In genomic region chr16:35431829-35432663, GRCh38 we compare ENCODE assay signal across 9 cellular contexts.
DNase-seq lines count a peak whose midpoint lies in the region; ATAC-seq, FAIRE-seq and TF ChIP-seq lines count a peak whose summit lies in the region.
"Had no signal": no experiment of that assay in that cellular context is flagged by ENCODE, and none has a peak within 500 bp of the region (broad histone marks: within the 10 kb centered on the region; RNA-seq: fewer than 3 reads in every experiment).

No MANE protein-coding gene starts in this region.

- TF ChIP-seq EP300 in H1 (IDR thresholded peaks at IDR 0.05; ENCODE audit: borderline replicate concordance in 1 of 2, low read depth in 2 of 2, low read length in 2 of 2): no peak

- H3K9me3 ChIP-seq in MM.1S (replicated peaks; ENCODE audit: insufficient read depth, low read length): no peaks in the 10 kb centered on the region
- H3K9me3 ChIP-seq in H1 (ENCODE audit: insufficient read depth in 2 of 2, low read depth in 1 of 2, low read length in 1 of 2): peaks cover 73 to 83% of the 10 kb centered on the region in 2 experiments
- H3K9me3 ChIP-seq in thoracic aorta: no peaks in the 10 kb centered on the region

- peak; percentile 50 to 60 for TF ChIP-seq RAD21 in H1 (IDR thresholded peaks at IDR 0.05 in 1 of 2, conservative IDR thresholded peaks at IDR 0.05 in 1 of 2; ENCODE audit: low read depth in 2 of 2, low read length in 2 of 2)

- no peak overlapping the region for H2AK5ac ChIP-seq in H1 (ENCODE audit: low read depth, low read length)

- no peaks in the 10 kb centered on the region for H4K20me1 ChIP-seq in MM.1S (ENCODE audit: insufficient read depth, low read length)
- H4K20me1 ChIP-seq in H1 (replicated peaks in 1 of 2; ENCODE audit: control insufficient read depth in 1 of 2, insufficient read depth in 2 of 2, low read length in 2 of 2): no peaks in the 10 kb centered on the region

- H2BK15ac ChIP-seq in H1 (ENCODE audit: low read length): no peak overlapping the region

- H2BK12ac ChIP-seq in H1 (ENCODE audit: low read depth, low read length): no peak overlapping the region

- no peak for ATAC-seq in thoracic aorta (ENCODE audit: insufficient number of reproducible peaks, low FRiP score, low read depth)
- no peak for ATAC-seq in stimulated activated memory B cell treated with anti-CD40 and anti-IgM and Interleukin-4, amounts not matched to agents 10 μg/mL and 1 μg/mL and 100 μg/mL, for 72 hours

- H3K4me2 ChIP-seq in MM.1S (ENCODE audit: low read depth, low read length) (no peak overlapping the region), H1 (ENCODE audit: insufficient read depth in 1 of 2, low read depth in 2 of 2, low read length in 2 of 2) (no peak overlapping the region)

- peak; percentile 23 for DNase-seq in activated naive CD4-positive, alpha-beta T cell treated with anti-CD3 and anti-CD28 coated beads, Interleukin-2, amount 10 ng/mL, durations not matched to agents 7 days and 5 days
- DNase-seq in activated naive CD4-positive, alpha-beta T cell (lab: John Stamatoyannopoulos, UW): no peak
- DNase-seq in MM.1S: peak; percentile 36
- peak in 1 of 2 experiments; percentile 57 for DNase-seq in H1 (ENCODE audit: low read depth in 1 of 2, low spot score in 2 of 2)
- DNase-seq in thoracic aorta (ENCODE audit: low spot score): no peak
- no peak for DNase-seq in NCI-H526 treated with DMSO at 0.1 percent for 48 hours (lab: John Stamatoyannopoulos, UW)
- DNase-seq in middle frontal gyrus (ENCODE audit: extremely low spot score, low spot score): no peak

- H3K23me2 ChIP-seq in H1 (ENCODE audit: low read depth, low read length): no peaks in the 10 kb centered on the region

- H3K9ac ChIP-seq in MM.1S (ENCODE audit: low read length) (no peak overlapping the region), H1 (replicated peaks in 1 of 4; ENCODE audit: extremely low read depth in 1 of 4, low read depth in 3 of 4, low read length in 3 of 4) (no peak overlapping the region)

- CTCF ChIA-PET in activated naive CD4-positive, alpha-beta T cell treated with anti-CD3 and anti-CD28 coated beads, Interleukin-2, amount 10 ng/mL, durations not matched to agents 7 days and 5 days (lab: Charles Lee): no interaction called here
- CTCF ChIA-PET in H1 (lab: Charles Lee; ENCODE audit: partially characterized antibody): no interaction called here

- no peak overlapping the region for H2BK5ac ChIP-seq in H1 (ENCODE audit: low read depth, low read length)

- no peak overlapping the region for H2BK20ac ChIP-seq in H1 (ENCODE audit: low read length)

- no peaks in the 10 kb centered on the region for H3K4me1 Mint-ChIP-seq in activated naive CD4-positive, alpha-beta T cell treated with anti-CD3 and anti-CD28 coated beads, Interleukin-2, amount 10 ng/mL, durations not matched to agents 7 days and 5 days
- H3K4me1 Mint-ChIP-seq in stimulated activated memory B cell treated with anti-CD40 and anti-IgM and Interleukin-4, amounts not matched to agents 10 μg/mL and 1 μg/mL and 100 μg/mL, for 72 hours: no peaks in the 10 kb centered on the region

- no peaks in the 10 kb centered on the region for H3F3A ChIP-seq in MM.1S (ENCODE audit: insufficient read depth, low read length)

- H4K5ac ChIP-seq in H1 (ENCODE audit: insufficient read length, low read depth, low read length): no peak overlapping the region

- no peak overlapping the region for H2AFZ ChIP-seq in MM.1S (ENCODE audit: low read length)
- H2AFZ ChIP-seq in H1 (ENCODE audit: low read length): no peak overlapping the region

- no peaks in the 10 kb centered on the region for H3K9me2 ChIP-seq in MM.1S (replicated peaks; ENCODE audit: insufficient read depth, low read length)

- no peak overlapping the region for H3K4me3 Mint-ChIP-seq in activated naive CD4-positive, alpha-beta T cell treated with anti-CD3 and anti-CD28 coated beads, Interleukin-2, amount 10 ng/mL, durations not matched to agents 7 days and 5 days
- no peak overlapping the region for H3K4me3 Mint-ChIP-seq in stimulated activated memory B cell treated with anti-CD40 and anti-IgM and Interleukin-4, amounts not matched to agents 10 μg/mL and 1 μg/mL and 100 μg/mL, for 72 hours

- no peaks in the 10 kb centered on the region for H3K27me3 Mint-ChIP-seq in activated naive CD4-positive, alpha-beta T cell treated with anti-CD3 and anti-CD28 coated beads, Interleukin-2, amount 10 ng/mL, durations not matched to agents 7 days and 5 days
- no peaks in the 10 kb centered on the region for H3K27me3 Mint-ChIP-seq in stimulated activated memory B cell treated with anti-CD40 and anti-IgM and Interleukin-4, amounts not matched to agents 10 μg/mL and 1 μg/mL and 100 μg/mL, for 72 hours

- TF ChIP-seq POLR2A in H1 (IDR thresholded peaks at IDR 0.05; ENCODE audit: control extremely low read depth in 1 of 2, low read depth in 2 of 2, low read length in 2 of 2): no peak

- 16% methylated on average over 4 of the region's 4 CpGs; no CpG with 5 or more reads in 1 of the 2 experiments for WGBS in H1 (ENCODE audit: extremely low coverage in 1 of 2, insufficient coverage in 1 of 2, insufficient read length in 1 of 2, insufficient replicate concordance in 2 of 2, low coverage in 1 of 2, low lambda C conversion rate in 2 of 2, missing lambda C conversion rate in 1 of 2), 2 experiments

- H3K18ac ChIP-seq in H1 (ENCODE audit: extremely low read depth, low read length): no peak overlapping the region

- no peak overlapping the region for H3K27ac Mint-ChIP-seq in activated naive CD4-positive, alpha-beta T cell treated with anti-CD3 and anti-CD28 coated beads, Interleukin-2, amount 10 ng/mL, durations not matched to agents 7 days and 5 days
- H3K27ac Mint-ChIP-seq in stimulated activated memory B cell treated with anti-CD40 and anti-IgM and Interleukin-4, amounts not matched to agents 10 μg/mL and 1 μg/mL and 100 μg/mL, for 72 hours: no peak overlapping the region

- no peaks in the 10 kb centered on the region for H3K27me3 ChIP-seq in MM.1S (replicated peaks; ENCODE audit: insufficient read depth, low read length)
- H3K27me3 ChIP-seq in H1 (replicated peaks in 1 of 4; ENCODE audit: control insufficient read depth in 3 of 4, extremely low read depth in 1 of 4, insufficient read depth in 3 of 4, low read length in 3 of 4): no peaks in the 10 kb centered on the region
- no peaks in the 10 kb centered on the region for H3K27me3 ChIP-seq in thoracic aorta (replicated peaks; ENCODE audit: insufficient read depth)

- H3K14ac ChIP-seq in H1 (ENCODE audit: insufficient read length): no peak overlapping the region

- no peak overlapping the region for H4K91ac ChIP-seq in H1 (replicated peaks; ENCODE audit: insufficient read length, low read length)

- no peaks in the 10 kb centered on the region for H3K79me1 ChIP-seq in H1 (ENCODE audit: low read depth, low read length)

- peaks cover 22% of the 10 kb centered on the region for H3K9me3 Mint-ChIP-seq in activated naive CD4-positive, alpha-beta T cell treated with anti-CD3 and anti-CD28 coated beads, Interleukin-2, amount 10 ng/mL, durations not matched to agents 7 days and 5 days
- no peaks in the 10 kb centered on the region for H3K9me3 Mint-ChIP-seq in stimulated activated memory B cell treated with anti-CD40 and anti-IgM and Interleukin-4, amounts not matched to agents 10 μg/mL and 1 μg/mL and 100 μg/mL, for 72 hours

- no peak overlapping the region for H3K56ac ChIP-seq in H1 (replicated peaks; ENCODE audit: insufficient read length, low read depth, low read length)

- H3K4me1 ChIP-seq in MM.1S (ENCODE audit: low read length) (no peaks in the 10 kb centered on the region), H1 (replicated peaks in 1 of 4; ENCODE audit: control insufficient read depth in 3 of 4, insufficient read depth in 4 of 4, low read length in 3 of 4) (no peaks in the 10 kb centered on the region), thoracic aorta (ENCODE audit: control insufficient read depth in 1 of 2, low read depth in 2 of 2) (no peaks in the 10 kb centered on the region)

- no peak overlapping the region for H3K23ac ChIP-seq in H1 (ENCODE audit: insufficient read length)

- no peak overlapping the region for H4K8ac ChIP-seq in H1 (ENCODE audit: extremely low read depth, insufficient read depth, low read length)

- no peak for FAIRE-seq in H1 (lab: Jason Lieb, UNC)
- FAIRE-seq: GM18507 had no signal

- no peaks in the 10 kb centered on the region for H3K36me3 Mint-ChIP-seq in activated naive CD4-positive, alpha-beta T cell treated with anti-CD3 and anti-CD28 coated beads, Interleukin-2, amount 10 ng/mL, durations not matched to agents 7 days and 5 days
- H3K36me3 Mint-ChIP-seq in stimulated activated memory B cell treated with anti-CD40 and anti-IgM and Interleukin-4, amounts not matched to agents 10 μg/mL and 1 μg/mL and 100 μg/mL, for 72 hours: no peaks in the 10 kb centered on the region

- H2BK120ac ChIP-seq in H1 (replicated peaks; ENCODE audit: low read depth, low read length): no peak overlapping the region

- H3K79me2 ChIP-seq in MM.1S (ENCODE audit: low read length) (no peaks in the 10 kb centered on the region), H1 (ENCODE audit: control insufficient read depth in 1 of 2, insufficient read depth in 2 of 2, low read length in 2 of 2) (no peaks in the 10 kb centered on the region)

- H3K4ac ChIP-seq in H1 (replicated peaks; ENCODE audit: insufficient read length, low read depth, low read length): no peak overlapping the region

- H3K27ac ChIP-seq in MM.1S (ENCODE audit: low read length): no peak overlapping the region
- no peak overlapping the region for H3K27ac ChIP-seq in H1 (ENCODE audit: low read depth, low read length)
- H3K27ac ChIP-seq in thoracic aorta: no peak overlapping the region

- POLR2A ChIA-PET in H1 (lab: Charles Lee; ENCODE audit: partially characterized antibody): no interaction called here

- H3K4me3 ChIP-seq in MM.1S (ENCODE audit: low read length) (no peak overlapping the region), H1 (ENCODE audit: extremely low read depth in 1 of 4, insufficient read depth in 2 of 4, low read depth in 3 of 4, low read length in 4 of 4) (no peak overlapping the region), thoracic aorta (no peak overlapping the region)

- TF ChIP-seq CTCF in MM.1S (IDR thresholded peaks at IDR 0.05; ENCODE audit: low read length) (peak; percentile 62), H1 (IDR thresholded peaks at IDR 0.05; ENCODE audit: control extremely low read depth in 1 of 3, insufficient read depth in 1 of 3, low read depth in 1 of 3, low read length in 3 of 3) (peak; percentile 24 to 82 (median 63); a peak in 3 of 4 replicates), thoracic aorta (IDR thresholded peaks at IDR 0.05) (peak; percentile 21)

- H3K36me3 ChIP-seq in MM.1S (replicated peaks; ENCODE audit: insufficient read depth, low read length): no peaks in the 10 kb centered on the region
- H3K36me3 ChIP-seq in H1 (ENCODE audit: control insufficient read depth in 2 of 4, insufficient read depth in 4 of 4, low read length in 3 of 4): no peaks in the 10 kb centered on the region; a peak in 1 of 8 replicates
- no peaks in the 10 kb centered on the region for H3K36me3 ChIP-seq in thoracic aorta

TF ChIP-seq in H1, 55 proteins besides CTCF, POLR2A, EP300 and RAD21 (continues in another document):
- TF ChIP-seq SIRT6 (IDR thresholded peaks at IDR 0.05; ENCODE audit: low read length) (no peak), MAX (IDR thresholded peaks at IDR 0.05) (no peak), POU5F1 (IDR thresholded peaks at IDR 0.05; ENCODE audit: low read depth, low read length) (no peak)

Comparison
In these comparisons a context has a peak if more than half of its experiments do, and no peak if none do; other contexts are left out.
1. DNase-seq: peak in activated naive CD4-positive, alpha-beta T cell treated with anti-CD3 and anti-CD28 coated beads, Interleukin-2, amount 10 ng/mL, durations not matched to agents 7 days and 5 days (single experiment) and MM.1S (single experiment); none in activated naive CD4-positive, alpha-beta T cell (0 of 4), thoracic aorta (single experiment), NCI-H526 treated with DMSO at 0.1 percent for 48 hours (single experiment) and middle frontal gyrus (single experiment).
2. Peak in every context shown above with its lines, with median percentiles within 50 percentile points of each other: CTCF ChIP-seq.